Comparison of ENCODE assay signal across 8 cellular contexts in the genomic region with DNA sequence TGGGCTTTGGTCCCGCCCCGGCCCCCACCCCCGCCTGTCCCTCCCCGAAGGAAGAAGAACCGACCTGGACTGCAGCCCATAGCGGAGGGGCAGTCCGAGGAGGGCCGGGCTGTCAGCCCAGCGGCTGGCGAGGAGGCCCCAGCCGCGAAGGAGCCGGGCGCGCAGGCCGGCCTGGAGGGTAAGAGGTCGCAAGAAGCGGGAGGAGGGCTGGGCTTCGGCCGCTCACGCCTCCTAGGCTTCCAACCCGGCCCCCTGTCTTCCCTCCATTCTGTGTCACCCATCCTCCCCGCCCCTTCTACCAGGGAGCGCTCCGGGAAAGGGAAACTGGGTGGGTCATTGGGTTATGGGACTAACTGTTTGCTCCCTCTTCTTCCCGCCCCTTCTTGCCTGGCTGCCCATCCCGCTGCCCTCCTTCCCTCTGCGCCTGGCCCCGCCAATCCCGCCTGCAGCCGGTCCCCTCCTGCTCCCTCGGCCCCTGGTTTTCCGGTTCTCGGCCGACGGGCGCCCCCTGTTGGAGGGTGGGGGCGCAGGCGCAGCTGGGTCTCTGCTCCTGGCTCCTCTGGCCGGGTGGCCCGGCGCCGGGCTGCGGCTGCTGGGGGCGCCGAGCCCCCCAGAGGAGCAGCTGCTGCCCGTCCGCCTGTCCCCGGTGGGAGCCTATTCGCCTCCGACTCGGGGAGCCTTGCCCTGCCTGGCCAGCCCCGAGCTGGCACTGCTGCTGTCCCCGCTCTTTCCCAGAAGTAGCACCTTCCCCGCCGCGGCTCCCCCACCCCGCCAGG. TPM values are rescaled to one million over a fixed set of nuclear protein-coding genes. Genes with fewer than 3 reads are reported as not detected.
DNase-seq lines count a peak whose midpoint lies in the region; ATAC-seq, FAIRE-seq and TF ChIP-seq lines count a peak whose summit lies in the region.

No MANE protein-coding gene starts in this region.

- H3K9me3 ChIP-seq in pancreas (no peaks in the 10 kb centered on the region), thymus (ENCODE audit: control insufficient read depth) (no peaks in the 10 kb centered on the region)

- CTCF ChIA-PET in HEK293T (lab: Yijun Ruan, JAX): interaction anchor here (0.6 to 7.5 kb wide), 10 partner anchors 10 to 267 kb away, joined by 3 to 62 read pairs (median 4); no protein-coding TSS in a partner anchor

- POLR2A ChIA-PET in HEK293T (lab: Yijun Ruan, JAX): interaction anchor here (0.5 to 6.0 kb wide), 26 partner anchors 10 to 181 kb away, joined by 3 to 43 read pairs (median 5); a partner anchor contains a TSS

- DNase-seq in ELF-1 (ENCODE audit: low read depth, low spot score) (peak; percentile 97), HEK293T (ENCODE audit: extremely low spot score) (peak; percentile 93), NCI-H1105 (lab: John Stamatoyannopoulos, UW) (peak; percentile 88), SW480 (ENCODE audit: low spot score) (peak; percentile 87), Right ventricle myocardium superior (peak; percentile 93), pancreas (peak; percentile 78 to 96 (median 89))
- peak; percentile 93 for DNase-seq in activated naive CD8-positive, alpha-beta T cell treated with anti-CD3 and anti-CD28 coated beads, Interleukin-2, amount 50 U/mL, for 24 hours

- no peaks in the 10 kb centered on the region for H3K27me3 Mint-ChIP-seq in activated naive CD8-positive, alpha-beta T cell treated with anti-CD3 and anti-CD28 coated beads, Interleukin-2, amount 50 U/mL, for 24 hours

- intact Hi-C loops in Right ventricle myocardium superior (cut with DNase I) (loop anchor here (5.0 kb wide), 2 partner anchors 46 to 71 kb away; a partner anchor contains a TSS), pancreas (cut with DNase I) (loop anchor here in 2 of 3 donors (5.0 to 10.0 kb wide), 3 partner anchors 41 to 71 kb away; a partner anchor contains a TSS)

- peaks cover 0 to 7% (median 0%) of the 10 kb centered on the region in 3 donors for H3K4me1 ChIP-seq in pancreas
- peaks cover 8% of the 10 kb centered on the region for H3K4me1 ChIP-seq in thymus (ENCODE audit: control insufficient read depth, insufficient read depth, low read length)

- H3K27ac Mint-ChIP-seq in activated naive CD8-positive, alpha-beta T cell treated with anti-CD3 and anti-CD28 coated beads, Interleukin-2, amount 50 U/mL, for 24 hours: peak overlapping the region; percentile 67

- ATAC-seq in activated naive CD8-positive, alpha-beta T cell treated with anti-CD3 and anti-CD28 coated beads, Interleukin-2, amount 50 U/mL, for 24 hours: peak; percentile 48
- ATAC-seq in Right ventricle myocardium superior (ENCODE audit: poor library complexity) (peak; percentile 63), pancreas (peak; percentile 58 to 70 (median 62))

- no peak for FAIRE-seq in pancreas (lab: Jason Lieb, UNC)

- peak overlapping the region; percentile 79 to 91 (median 86) for H3K4me3 ChIP-seq in pancreas
- H3K4me3 ChIP-seq in thymus (ENCODE audit: low read length): peak overlapping the region; percentile 71

- H3K4me1 Mint-ChIP-seq in activated naive CD8-positive, alpha-beta T cell treated with anti-CD3 and anti-CD28 coated beads, Interleukin-2, amount 50 U/mL, for 24 hours: peaks cover 33% of the 10 kb centered on the region

- H3K27me3 ChIP-seq in pancreas (no peaks in the 10 kb centered on the region), thymus (ENCODE audit: control insufficient read depth, insufficient read depth) (no peaks in the 10 kb centered on the region)

- H3K27ac ChIP-seq in pancreas: peak overlapping the region; percentile 81 to 97 (median 88)
- H3K27ac ChIP-seq in thymus (ENCODE audit: low read depth): peak overlapping the region; percentile 78

- H3K9me3 Mint-ChIP-seq in activated naive CD8-positive, alpha-beta T cell treated with anti-CD3 and anti-CD28 coated beads, Interleukin-2, amount 50 U/mL, for 24 hours: no peaks in the 10 kb centered on the region

- peak; percentile 94 to 98 (median 98) for TF ChIP-seq CTCF in pancreas (IDR thresholded peaks at IDR 0.05)

- 0 to 1% methylated on average over 36 to 57 of the region's 58 CpGs for WGBS in pancreas, 2 donors
- WGBS in thymus: under 1% methylated on average over 58 of the region's 58 CpGs

- peaks cover 19% of the 10 kb centered on the region for H3K36me3 Mint-ChIP-seq in activated naive CD8-positive, alpha-beta T cell treated with anti-CD3 and anti-CD28 coated beads, Interleukin-2, amount 50 U/mL, for 24 hours (ENCODE audit: low read depth)

- H3K4me3 Mint-ChIP-seq in activated naive CD8-positive, alpha-beta T cell treated with anti-CD3 and anti-CD28 coated beads, Interleukin-2, amount 50 U/mL, for 24 hours: peak overlapping the region; percentile 81

- H3K36me3 ChIP-seq in pancreas: no peaks in the 10 kb centered on the region
- H3K36me3 ChIP-seq in thymus (ENCODE audit: control insufficient read depth, insufficient read depth): peaks cover 13% of the 10 kb centered on the region

TF ChIP-seq in HEK293T, 16 proteins besides CTCF, POLR2A, EP300 and RAD21:
- TF ChIP-seq SUZ12 (IDR thresholded peaks at IDR 0.05) (no peak), HDGF (IDR thresholded peaks at IDR 0.05; ENCODE audit: borderline replicate concordance) (peak; percentile 81; the same call in 1 of the 2 replicates), CTBP1 (IDR thresholded peaks at IDR 0.05; ENCODE audit: borderline replicate concordance) (no peak), TARDBP (IDR thresholded peaks at IDR 0.05) (no peak), ARNT (IDR thresholded peaks at IDR 0.05) (no peak), FOXM1 (IDR thresholded peaks at IDR 0.05; ENCODE audit: borderline replicate concordance) (no peak), L3MBTL2 (conservative IDR thresholded peaks at IDR 0.05) (peak; percentile 56)
- TF ChIP-seq, protein P1, sequence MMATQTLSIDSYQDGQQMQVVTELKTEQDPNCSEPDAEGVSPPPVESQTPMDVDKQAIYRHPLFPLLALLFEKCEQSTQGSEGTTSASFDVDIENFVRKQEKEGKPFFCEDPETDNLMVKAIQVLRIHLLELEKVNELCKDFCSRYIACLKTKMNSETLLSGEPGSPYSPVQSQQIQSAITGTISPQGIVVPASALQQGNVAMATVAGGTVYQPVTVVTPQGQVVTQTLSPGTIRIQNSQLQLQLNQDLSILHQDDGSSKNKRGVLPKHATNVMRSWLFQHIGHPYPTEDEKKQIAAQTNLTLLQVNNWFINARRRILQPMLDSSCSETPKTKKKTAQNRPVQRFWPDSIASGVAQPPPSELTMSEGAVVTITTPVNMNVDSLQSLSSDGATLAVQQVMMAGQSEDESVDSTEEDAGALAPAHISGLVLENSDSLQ (IDR thresholded peaks at IDR 0.05): peak; percentile 39; the same call in 1 of the 2 replicates

RNA-seq across cellular contexts. Expression of a gene that starts 2.4 kb away (rescaled TPM):
- total RNA-seq in Right ventricle myocardium superior (19.9 TPM), pancreas (10 to 100 TPM in 4 of 6 donors, 1 to 10 TPM in 2; 9.2 to 19.2 (median 11.6) TPM)
- polyA plus RNA-seq in pancreas (10 to 100 TPM; 23.0 to 47.2 TPM), thymus (18.0 TPM)

RNA-seq across cellular contexts. Expression of a gene that starts 14.5 kb away (rescaled TPM):
- total RNA-seq in Right ventricle myocardium superior (71.2 TPM), pancreas (10 to 100 TPM; 48.7 to 78.9 (median 66.2) TPM)
- polyA plus RNA-seq in pancreas (100 to 1,000 TPM in 1 of 2 donors, 10 to 100 TPM in 1; 75.1 to 151 TPM), thymus (119 TPM)

RNA-seq across cellular contexts. Expression of a gene that starts 21.9 kb away (rescaled TPM):
- total RNA-seq in Right ventricle myocardium superior: not detected
- under 1 TPM in 1 of 6 donors, not detected in 5; 0.22 TPM for total RNA-seq in pancreas
- under 1 TPM in 1 of 2 donors, not detected in 1; 0.19 TPM for polyA plus RNA-seq in pancreas
- 0.05 TPM for polyA plus RNA-seq in thymus

RNA-seq across cellular contexts. Expression of a gene that starts 45.9 kb away (rescaled TPM):
- total RNA-seq in Right ventricle myocardium superior: 1.4 TPM
- total RNA-seq in pancreas: 1 to 10 TPM in 4 of 6 donors, under 1 TPM in 2; 0.66 to 2.6 (median 1.4) TPM
- polyA plus RNA-seq in pancreas: 10 to 100 TPM in 1 of 2 donors, 1 to 10 TPM in 1; 4.8 to 12.0 TPM
- 2.6 TPM for polyA plus RNA-seq in thymus

RNA-seq across cellular contexts. Expression of a gene that starts 49.8 kb away (rescaled TPM):
- total RNA-seq in Right ventricle myocardium superior (18.5 TPM), pancreas (10 to 100 TPM; 15.7 to 39.6 (median 18.7) TPM)
- polyA plus RNA-seq in pancreas (10 to 100 TPM; 81.1 to 89.4 TPM), thymus (86.5 TPM)

Comparison
In these comparisons a context has a peak if more than half of its experiments do, and no peak if none do; other contexts are left out.
1. Peak in every context shown above with its lines: DNase-seq, ATAC-seq, H3K4me3 ChIP-seq and H3K27ac ChIP-seq.